9 cellular contexts compared by ENCODE assay signal in genomic region chr7:64630496-64630895, GRCh38. TPM values are rescaled to one million over a fixed set of nuclear protein-coding genes. Genes with fewer than 3 reads are reported as not detected.
DNase-seq lines count a peak whose midpoint lies in the region; ATAC-seq, FAIRE-seq and TF ChIP-seq lines count a peak whose summit lies in the region.
"Had no signal": no experiment of that assay in that cellular context is flagged by ENCODE, and none has a peak within 500 bp of the region (broad histone marks: within the 10 kb centered on the region; RNA-seq: fewer than 3 reads in every experiment).

No MANE protein-coding gene starts in this region.

- H2AFZ ChIP-seq in GM12878 (ENCODE audit: control insufficient read depth, low read depth, low read length): no peak overlapping the region

- intact Hi-C loops in GM12878 (cut with micrococcal nuclease; ENCODE audit: unreplicated experiment) (no loop called here), sciatic nerve (cut with DNase I) (no loop called here)
- intact Hi-C loops in naive thymus-derived CD4-positive, alpha-beta T cell (cut with micrococcal nuclease): loop anchor here (1.0 to 10.0 kb wide), 3 partner anchors 37 to 674 kb away; partner anchors contain the start of genes ZNF107 (in 1 of the 2) and ZNF138 (in 1 of the 2)
- intact Hi-C loops in activated naive CD4-positive, alpha-beta T cell treated with anti-CD3 and anti-CD28 coated beads for 36 hours (cut with micrococcal nuclease): no loop called here

- no peaks in the 10 kb centered on the region for H3K27me3 ChIP-seq in GM12878 (replicated peaks in 1 of 2; ENCODE audit: control insufficient read depth in 2 of 2, insufficient read depth in 2 of 2, low read length in 1 of 2)
- H3K27me3 ChIP-seq in naive thymus-derived CD4-positive, alpha-beta T cell (ENCODE audit: control insufficient read depth in 2 of 2, insufficient read depth in 2 of 2, low read length in 2 of 2): no peaks in the 10 kb centered on the region

- RAD21 ChIA-PET in GM12878 (lab: Charles Lee; ENCODE audit: unreplicated experiment): no interaction called here

- no peak overlapping the region for H3K9ac ChIP-seq in GM12878 (ENCODE audit: control insufficient read depth, insufficient read depth, low read length)

- CTCF ChIA-PET in GM12878 (lab: Yijun Ruan, JAX): no interaction called here
- CTCF ChIA-PET in naive thymus-derived CD4-positive, alpha-beta T cell (lab: Charles Lee): interaction anchor here (0.5 to 1.0 kb wide), 2 partner anchors 18 to 782 kb away, joined by 3 to 4 read pairs; no protein-coding TSS in a partner anchor
- CTCF ChIA-PET in activated naive CD4-positive, alpha-beta T cell treated with anti-CD3 and anti-CD28 coated beads for 36 hours (lab: Charles Lee): interaction anchor here (1.1 kb wide), 1 partner anchor 9 kb away, joined by 3 read pairs; no protein-coding TSS in a partner anchor

- no peak overlapping the region for H3K4me2 ChIP-seq in GM12878 (ENCODE audit: control insufficient read depth, insufficient read depth)

- POLR2A ChIA-PET in GM12878 (lab: Charles Lee): no interaction called here
- POLR2A ChIA-PET in naive thymus-derived CD4-positive, alpha-beta T cell (lab: Charles Lee): no interaction called here

- H3K4me1 Mint-ChIP-seq in naive thymus-derived CD4-positive, alpha-beta T cell: no peaks in the 10 kb centered on the region
- H3K4me1 Mint-ChIP-seq in activated naive CD4-positive, alpha-beta T cell treated with anti-CD3 and anti-CD28 coated beads for 36 hours (ENCODE audit: low read depth): no peaks in the 10 kb centered on the region

- H3K27ac Mint-ChIP-seq in naive thymus-derived CD4-positive, alpha-beta T cell: no peak overlapping the region
- no peak overlapping the region for H3K27ac Mint-ChIP-seq in activated naive CD4-positive, alpha-beta T cell treated with anti-CD3 and anti-CD28 coated beads for 36 hours

- H3K27ac ChIP-seq in GM12878 (ENCODE audit: control insufficient read depth, insufficient read depth): no peak overlapping the region
- no peak overlapping the region for H3K27ac ChIP-seq in naive thymus-derived CD4-positive, alpha-beta T cell (ENCODE audit: low read depth, low read length)

- no TSS peak for BruUV-seq in GM12878 (replicated peaks; lab: Mats Ljungman, UMichigan)

- TF ChIP-seq POLR2A in GM12878 (IDR thresholded peaks at IDR 0.05; ENCODE audit: low read depth, low read length): no peak
- TF ChIP-seq POLR2A in H54 (IDR thresholded peaks at IDR 0.05; ENCODE audit: low read depth, low read length): no peak

- TF ChIP-seq RAD21 in GM12878 (IDR thresholded peaks at IDR 0.05; ENCODE audit: insufficient read depth, low read depth, low read length): peak; percentile 35; the same call in 1 of the 2 replicates

- in situ Hi-C loops in GM12878 (cut with MboI): no loop called here

- H3K79me2 ChIP-seq in GM12878 (ENCODE audit: control insufficient read depth, insufficient read depth, low read length): no peaks in the 10 kb centered on the region

- H3K4me3 ChIP-seq in GM12878: no peak overlapping the region
- no peak overlapping the region for H3K4me3 ChIP-seq in naive thymus-derived CD4-positive, alpha-beta T cell (ENCODE audit: low read length)

- H3K9me3 Mint-ChIP-seq in naive thymus-derived CD4-positive, alpha-beta T cell: peaks cover 0 to 10% (median 0%) of the 10 kb centered on the region in 11 donors
- no peaks in the 10 kb centered on the region for H3K9me3 Mint-ChIP-seq in activated naive CD4-positive, alpha-beta T cell treated with anti-CD3 and anti-CD28 coated beads for 36 hours

- no peaks in the 10 kb centered on the region for H4K20me1 ChIP-seq in GM12878 (ENCODE audit: control insufficient read depth, insufficient read depth)

- WGBS in GM12878 (ENCODE audit: insufficient coverage, insufficient replicate concordance, low lambda C conversion rate, missing lambda C conversion rate): 0% methylated on average over 2 of the region's 2 CpGs

- H3K36me3 Mint-ChIP-seq in naive thymus-derived CD4-positive, alpha-beta T cell: no peaks in the 10 kb centered on the region
- no peaks in the 10 kb centered on the region for H3K36me3 Mint-ChIP-seq in activated naive CD4-positive, alpha-beta T cell treated with anti-CD3 and anti-CD28 coated beads for 36 hours (ENCODE audit: low read depth)

- no peaks in the 10 kb centered on the region for H3K27me3 Mint-ChIP-seq in naive thymus-derived CD4-positive, alpha-beta T cell
- no peaks in the 10 kb centered on the region for H3K27me3 Mint-ChIP-seq in activated naive CD4-positive, alpha-beta T cell treated with anti-CD3 and anti-CD28 coated beads for 36 hours (ENCODE audit: low read depth)

- peak; percentile 56 for DNase-seq in DMS53 treated with DMSO at 0.1 percent for 48 hours (lab: John Stamatoyannopoulos, UW; ENCODE audit: unreplicated experiment)
- DNase-seq in Kasumi-1 (lab: John Stamatoyannopoulos, UW): peak; percentile 54 to 56
- DNase-seq in GM12878 (ENCODE audit: low read depth, low spot score): no peak
- DNase-seq in naive thymus-derived CD4-positive, alpha-beta T cell: peak in 3 of 9 donors; percentile 9 to 12 (median 11)
- DNase-seq in sciatic nerve (ENCODE audit: low spot score): no peak
- DNase-seq in activated naive CD4-positive, alpha-beta T cell treated with anti-CD3 and anti-CD28 coated beads for 36 hours: no peak
- DNase-seq in H54 (ENCODE audit: insufficient read length, low spot score): no peak
- DNase-seq in HPDE6-E6E7 (ENCODE audit: extremely low spot score): no peak
- DNase-seq: amniotic stem cell had no signal

- H3K4me1 ChIP-seq in GM12878 (ENCODE audit: control insufficient read depth, insufficient read depth, low read length): no peaks in the 10 kb centered on the region
- no peaks in the 10 kb centered on the region for H3K4me1 ChIP-seq in naive thymus-derived CD4-positive, alpha-beta T cell (ENCODE audit: control insufficient read depth in 2 of 2, insufficient read depth in 2 of 2, low read length in 2 of 2)

- no peak overlapping the region for H3K4me3 Mint-ChIP-seq in naive thymus-derived CD4-positive, alpha-beta T cell
- no peak overlapping the region for H3K4me3 Mint-ChIP-seq in activated naive CD4-positive, alpha-beta T cell treated with anti-CD3 and anti-CD28 coated beads for 36 hours

- ATAC-seq in GM12878 (0 out of 3 replicates have a peak, but pooled peaks have one; percentile 38), sciatic nerve (no peak)
- ATAC-seq in naive thymus-derived CD4-positive, alpha-beta T cell: peak; percentile 48

- no peak for FAIRE-seq in GM12878 (lab: Jason Lieb, UNC)
- no peak for FAIRE-seq in H54 (lab: Jason Lieb, UNC)

- SMC1A ChIA-PET in GM12878 (lab: Charles Lee; ENCODE audit: uncharacterized antibody, unreplicated experiment): interaction anchor here (1.0 kb wide), 1 partner anchor 309 kb away, joined by 5 read pairs; no protein-coding TSS in a partner anchor

- H3K9me3 ChIP-seq in GM12878 (replicated peaks; ENCODE audit: control insufficient read depth, insufficient read depth, low read length): no peaks in the 10 kb centered on the region; the same call in 2 of the 3 replicates
- no peaks in the 10 kb centered on the region for H3K9me3 ChIP-seq in naive thymus-derived CD4-positive, alpha-beta T cell (ENCODE audit: control insufficient read depth in 2 of 3, low read length in 3 of 3)

- TF ChIP-seq CTCF in GM12878 (IDR thresholded peaks at IDR 0.05 in 2 of 3, conservative IDR thresholded peaks at IDR 0.05 in 1 of 3; ENCODE audit: control insufficient read depth in 2 of 3, extremely low read depth in 1 of 3, insufficient read depth in 1 of 3, low read depth in 3 of 3, low read length in 3 of 3): peak; percentile 26 to 35 (median 35); a peak in 4 of 6 replicates

- H3K36me3 ChIP-seq in GM12878 (ENCODE audit: control insufficient read depth in 2 of 2, insufficient read depth in 2 of 2, low read length in 1 of 2): no peaks in the 10 kb centered on the region
- no peaks in the 10 kb centered on the region for H3K36me3 ChIP-seq in naive thymus-derived CD4-positive, alpha-beta T cell (ENCODE audit: control insufficient read depth in 2 of 3, insufficient read depth in 3 of 3, low read length in 3 of 3)

- TF ChIP-seq EP300 in GM12878 (IDR thresholded peaks at IDR 0.05; ENCODE audit: borderline replicate concordance in 1 of 2, control insufficient read depth in 1 of 2, low read depth in 2 of 2, low read length in 2 of 2): no peak

TF ChIP-seq in GM12878, 131 proteins besides CTCF, POLR2A, EP300 and RAD21 (continues in another document):
- TF ChIP-seq BHLHE40 (IDR thresholded peaks at IDR 0.05; ENCODE audit: borderline replicate concordance in 1 of 2, low read depth in 2 of 2, low read length in 1 of 2) (no peak), RCOR1 (conservative IDR thresholded peaks at IDR 0.05; ENCODE audit: low read depth, low read length) (no peak), HDAC6 (IDR thresholded peaks at IDR 0.05; ENCODE audit: unreplicated experiment) (no peak)

RNA-seq across cellular contexts. Expression of gene ZNF107, which starts 35.4 kb away (rescaled TPM):
- total RNA-seq in GM12878 (2013; cell fraction: nucleolus; rRNA removed): 73.9 and 78.7 TPM in 2 replicates
- total RNA-seq in GM12878 (2014; rRNA removed) (14.0 and 15.3 TPM in 2 replicates), GM12878 (2014; rRNA removed; fragmentation: Illumina TruSeq; extraction: Trizol) (23.3 and 23.7 TPM in 2 replicates), GM12878 (2021) (10.8 and 12.0 TPM in 2 replicates), sciatic nerve (7.7 TPM)
- polyA plus RNA-seq in GM12878 (2011; ENCODE audit: low read depth): 4.1 TPM
- polyA plus RNA-seq in GM12878 (2011; rRNA removed) (18.3 and 35.9 TPM in 2 replicates), GM12878 (2014; fragmentation: Illumina TruSeq; extraction: Trizol) (22.8 and 27.7 TPM in 2 replicates), GM12878 (2014; fragmentation: Nextera tagmentation; extraction: Ambion mirVana) (1 to 10 TPM; 3.2 to 3.7 TPM), GM12878 (2014; rRNA removed) (11.4 and 13.5 TPM in 2 replicates), GM12878 (2016; fragmentation: Nextera tagmentation; extraction: Ambion mirVana) (10 to 100 TPM; 12.4 to 13.8 TPM)
- 11.9 and 16.5 TPM in 2 replicates for polyA plus RNA-seq in GM12878 (2011; cell fraction: cytosol; rRNA removed)
- polyA plus RNA-seq in GM12878 (2011; cell fraction: nucleus; rRNA removed): 25.7 and 30.7 TPM in 2 replicates
- 8.3 and 10.1 TPM in 2 replicates for polyA plus RNA-seq in GM12878 (2012)
- 15.2 and 19.7 TPM in 2 replicates for polyA minus RNA-seq in GM12878 (2011; rRNA and poly(A)+ RNA removed)
- 7.4 and 8.0 TPM in 2 replicates for polyA minus RNA-seq in GM12878 (2011; cell fraction: cytosol; rRNA and poly(A)+ RNA removed)
- polyA minus RNA-seq in GM12878 (2011; cell fraction: nucleus; rRNA and poly(A)+ RNA removed): 12.1 and 15.6 TPM in 2 replicates
- total RNA-seq in naive thymus-derived CD4-positive, alpha-beta T cell: 10 to 100 TPM; 11.2 to 33.5 (median 17.3) TPM
- 10 to 100 TPM; 11.8 to 15.6 TPM for polyA plus RNA-seq in naive thymus-derived CD4-positive, alpha-beta T cell
- total RNA-seq in activated naive CD4-positive, alpha-beta T cell treated with anti-CD3 and anti-CD28 coated beads for 36 hours: 1 to 10 TPM; 7.7 to 8.0 TPM

Comparison
In these comparisons a context has a peak if more than half of its experiments do, and no peak if none do; other contexts are left out.
1. DNase-seq: peak in DMS53 treated with DMSO at 0.1 percent for 48 hours (single experiment) and Kasumi-1 (2 of 2); none in GM12878 (single experiment), sciatic nerve (single experiment), activated naive CD4-positive, alpha-beta T cell treated with anti-CD3 and anti-CD28 coated beads for 36 hours (single experiment), H54 (single experiment) and HPDE6-E6E7 (single experiment).
2. intact Hi-C loops: an anchor here in naive thymus-derived CD4-positive, alpha-beta T cell (1.0 to 10.0 kb wide); none called in GM12878, sciatic nerve and activated naive CD4-positive, alpha-beta T cell treated with anti-CD3 and anti-CD28 coated beads for 36 hours.